In the genomic region with DNA sequence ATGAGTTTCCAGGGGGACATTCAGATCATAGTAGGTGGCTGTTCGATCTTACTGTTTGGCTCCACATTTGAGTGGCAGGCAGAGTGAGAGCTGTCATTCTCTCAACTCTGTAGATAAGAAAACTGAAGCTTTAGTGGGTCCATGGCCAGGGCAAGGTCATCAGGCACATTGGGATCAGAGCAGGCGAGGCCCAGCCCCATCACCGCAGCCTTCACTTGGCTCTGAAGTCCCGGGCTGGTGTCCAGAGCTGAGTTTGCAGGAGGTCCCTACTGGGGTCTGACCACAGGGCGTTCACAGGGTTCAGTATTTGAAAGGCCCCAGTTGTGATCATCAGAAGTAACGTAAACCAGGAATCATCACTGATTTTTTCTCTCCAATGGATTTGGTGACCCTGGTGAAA, we compare ENCODE assay signal across 20 cellular contexts.
"Had no signal": no experiment of that assay in that cellular context is flagged by ENCODE, and none has a peak within 500 bp of the region (broad histone marks: within the 10 kb centered on the region; RNA-seq: fewer than 3 reads in every experiment).

No MANE protein-coding gene starts in this region.

- H3K4me3 ChIP-seq: coronary artery, neural progenitor cell, prostate gland, spleen, testis, tibial nerve had no signal

- H3K4me1 ChIP-seq: neural progenitor cell, parathyroid adenoma, prostate gland, testis, tibial nerve had no signal

- H3K9me3 ChIP-seq: prostate gland, spleen, testis, tibial nerve had no signal

- DNase-seq: central memory CD4-positive, alpha-beta T cell; effector CD4-positive, alpha-beta T cell; mesendoderm; nucleus accumbens; retina; spleen; stimulated activated CD4-positive, alpha-beta T cell treated with anti-CD3 and anti-CD28 coated beads, Interleukin-15, amount 100 ng/mL, for 24 hours; stimulated activated CD4-positive, alpha-beta T cell treated with anti-CD3 and anti-CD28 coated beads, Interleukin-1b, Interleukin-23, amount 100 ng/mL, for 48 hours; stimulated activated CD4-positive, alpha-beta T cell treated with anti-CD3 and anti-CD28 coated beads, Interleukin-4, amount 100 ng/mL, for 24 hours; testis had no signal

- H3K4me1 Mint-ChIP-seq: stimulated activated memory B cell treated with anti-CD40 and anti-IgM and Interleukin-4, amounts not matched to agents 10 μg/mL and 1 μg/mL and 100 μg/mL, for 72 hours had no signal

- H3K27ac Mint-ChIP-seq: stimulated activated memory B cell treated with anti-CD40 and anti-IgM and Interleukin-4, amounts not matched to agents 10 μg/mL and 1 μg/mL and 100 μg/mL, for 72 hours; stimulated activated naive CD8-positive, alpha-beta T cell treated with anti-CD3 and anti-CD28 coated beads, Interleukin-15, amount 100 ng/mL, for 72 hours had no signal

- H3K27me3 ChIP-seq: neural progenitor cell, spleen, testis, tibial nerve had no signal

- H3K36me3 ChIP-seq: neural progenitor cell, prostate gland had no signal

- ATAC-seq: esophagus mucosa; naive thymus-derived CD4-positive, alpha-beta T cell; sciatic nerve; stimulated activated memory B cell treated with anti-CD40 and anti-IgM and Interleukin-4, amounts not matched to agents 10 μg/mL and 1 μg/mL and 100 μg/mL, for 72 hours; stimulated activated naive CD8-positive, alpha-beta T cell treated with anti-CD3 and anti-CD28 coated beads, Interleukin-15, amount 100 ng/mL, for 72 hours had no signal

- H3K9me3 Mint-ChIP-seq: naive thymus-derived CD4-positive, alpha-beta T cell; neural progenitor cell; stimulated activated memory B cell treated with anti-CD40 and anti-IgM and Interleukin-4, amounts not matched to agents 10 μg/mL and 1 μg/mL and 100 μg/mL, for 72 hours; stimulated activated naive CD8-positive, alpha-beta T cell treated with anti-CD3 and anti-CD28 coated beads, Interleukin-15, amount 100 ng/mL, for 72 hours had no signal

- H3K27me3 Mint-ChIP-seq: naive thymus-derived CD4-positive, alpha-beta T cell; stimulated activated memory B cell treated with anti-CD40 and anti-IgM and Interleukin-4, amounts not matched to agents 10 μg/mL and 1 μg/mL and 100 μg/mL, for 72 hours; stimulated activated naive CD8-positive, alpha-beta T cell treated with anti-CD3 and anti-CD28 coated beads, Interleukin-15, amount 100 ng/mL, for 72 hours had no signal

- H3K27ac ChIP-seq: coronary artery, neural progenitor cell, parathyroid adenoma, prostate gland, spleen, testis, tibial nerve had no signal

- H3K4me3 Mint-ChIP-seq: naive thymus-derived CD4-positive, alpha-beta T cell; neural progenitor cell; stimulated activated memory B cell treated with anti-CD40 and anti-IgM and Interleukin-4, amounts not matched to agents 10 μg/mL and 1 μg/mL and 100 μg/mL, for 72 hours; stimulated activated naive CD8-positive, alpha-beta T cell treated with anti-CD3 and anti-CD28 coated beads, Interleukin-15, amount 100 ng/mL, for 72 hours had no signal
